ENCODE assay signal across 9 cellular contexts in the genomic region with DNA sequence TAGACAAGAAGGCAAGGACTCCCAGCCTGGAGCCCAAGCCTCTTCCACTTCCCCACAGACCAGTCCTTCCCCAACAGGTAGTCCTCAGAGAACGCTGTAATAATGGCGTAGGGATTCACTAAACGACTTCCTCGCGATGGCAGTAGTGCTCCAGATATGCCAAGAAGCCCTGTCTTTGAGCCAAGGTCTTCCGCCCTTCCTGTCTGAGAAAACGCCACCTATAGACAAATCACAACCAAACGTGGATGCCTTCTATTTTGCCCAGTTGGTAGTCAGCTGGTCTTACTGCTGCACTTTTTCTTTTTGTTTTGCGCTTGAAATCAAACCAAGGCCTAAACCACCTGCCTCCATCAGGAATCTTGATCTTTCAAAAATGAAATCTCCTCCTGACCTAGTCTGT.
A peak's percentile ranks its signal among the peaks of the same experiment; 100 is the strongest.
DNase-seq lines count a peak whose midpoint lies in the region; ATAC-seq and TF ChIP-seq lines count a peak whose summit lies in the region.
"Had no signal": no experiment of that assay in that cellular context is flagged by ENCODE, and none has a peak within 500 bp of the region (broad histone marks: within the 10 kb centered on the region; RNA-seq: fewer than 3 reads in every experiment).

No MANE protein-coding gene starts in this region.

- H3K4me3 ChIP-seq in HEK293 (ENCODE audit: low read depth, low read length) (peak overlapping the region; percentile 39), Peyer's patch (peak overlapping the region in 2 of 4 donors; percentile 37 to 66)

- TF ChIP-seq POLR2A in Peyer's patch (IDR thresholded peaks at IDR 0.05), result no peak

- no peaks in the 10 kb centered on the region for H3K9me3 Mint-ChIP-seq in activated CD4-positive, alpha-beta memory T cell treated with anti-CD3 and anti-CD28 coated beads, Interleukin-2, amount 10 ng/mL, durations not matched to agents 7 days and 5 days

- H3K9me3 ChIP-seq in HEK293 (ENCODE audit: control insufficient read depth, insufficient read depth, low read depth, low read length) (no peaks in the 10 kb centered on the region), Peyer's patch (no peaks in the 10 kb centered on the region)

- CTCF ChIA-PET in HEK293 (lab: Yijun Ruan, JAX), result interaction anchor here (0.6 to 2.2 kb wide), 18 partner anchors 12 to 1682 kb away, joined by 3 to 12 read pairs (median 3); no protein-coding TSS in a partner anchor
- CTCF ChIA-PET in activated CD4-positive, alpha-beta memory T cell treated with anti-CD3 and anti-CD28 coated beads, Interleukin-2, amount 10 ng/mL, durations not matched to agents 7 days and 5 days (lab: Charles Lee), result no interaction called here

- no peaks in the 10 kb centered on the region for H3K27me3 ChIP-seq in Peyer's patch

- H3K27ac ChIP-seq in HEK293 (ENCODE audit: extremely low read depth, low read depth, low read length) (peak overlapping the region; percentile 90), Peyer's patch (peak overlapping the region in 2 of 4 donors; percentile 74 to 80)

- H3K4me1 ChIP-seq in HEK293 (ENCODE audit: control insufficient read depth, insufficient read depth, low read length) (peaks cover 3% of the 10 kb centered on the region; the same call in 1 of the 2 replicates), Peyer's patch (no peaks in the 10 kb centered on the region)

- no peaks in the 10 kb centered on the region for H3K27me3 Mint-ChIP-seq in activated CD4-positive, alpha-beta memory T cell treated with anti-CD3 and anti-CD28 coated beads, Interleukin-2, amount 10 ng/mL, durations not matched to agents 7 days and 5 days
- H3K27me3 Mint-ChIP-seq: dendritic cell treated with granulocyte-macrophage colony-stimulating factor and Interleukin-4, amounts not matched to agents 40 ng/mL and 50 ng/mL, for 4 days had no signal

- POLR2A ChIA-PET in HEK293 (lab: Yijun Ruan, JAX), result interaction anchor here (1.0 to 2.1 kb wide), 2 partner anchors 16 to 36 kb away, joined by 3 to 11 read pairs; no protein-coding TSS in a partner anchor
- POLR2A ChIA-PET in activated CD4-positive, alpha-beta memory T cell treated with anti-CD3 and anti-CD28 coated beads, Interleukin-2, amount 10 ng/mL, durations not matched to agents 7 days and 5 days (lab: Charles Lee), result no interaction called here

- H3K4me1 Mint-ChIP-seq in activated CD4-positive, alpha-beta memory T cell treated with anti-CD3 and anti-CD28 coated beads, Interleukin-2, amount 10 ng/mL, durations not matched to agents 7 days and 5 days, result no peaks in the 10 kb centered on the region

- DNase-seq in DMS153 (lab: John Stamatoyannopoulos, UW) (peak; percentile 67), Peyer's patch (peak in 2 of 3 donors; percentile 68 to 91), left cardiac atrium (peak; percentile 56), NCI-H82 treated with DMSO at 0.1 percent for 48 hours (lab: John Stamatoyannopoulos, UW; ENCODE audit: unreplicated experiment) (no peak), NCI-H1436 treated with DMSO at 0.1 percent for 48 hours (lab: John Stamatoyannopoulos, UW) (no peak)
- no peak for DNase-seq in activated CD4-positive, alpha-beta memory T cell treated with anti-CD3 and anti-CD28 coated beads, Interleukin-2, amount 10 ng/mL, durations not matched to agents 7 days and 5 days

- ATAC-seq in left cardiac atrium (peak in 1 of 2 donors; percentile 92), HG03039 (IDR thresholded peaks at IDR 0.05; ENCODE audit: unreplicated experiment) (no peak)

- H3K36me3 Mint-ChIP-seq in activated CD4-positive, alpha-beta memory T cell treated with anti-CD3 and anti-CD28 coated beads, Interleukin-2, amount 10 ng/mL, durations not matched to agents 7 days and 5 days (ENCODE audit: low read depth), result peaks cover 31% of the 10 kb centered on the region

- no peak overlapping the region for H3K4me3 Mint-ChIP-seq in activated CD4-positive, alpha-beta memory T cell treated with anti-CD3 and anti-CD28 coated beads, Interleukin-2, amount 10 ng/mL, durations not matched to agents 7 days and 5 days
- H3K4me3 Mint-ChIP-seq: dendritic cell treated with granulocyte-macrophage colony-stimulating factor and Interleukin-4, amounts not matched to agents 40 ng/mL and 50 ng/mL, for 4 days had no signal

- intact Hi-C loops in left cardiac atrium (cut with DNase I), result no loop called here

- H3K36me3 ChIP-seq in HEK293 (ENCODE audit: control insufficient read depth in 2 of 2, insufficient read depth in 1 of 2, low read length in 2 of 2) (peaks cover 4 to 51% of the 10 kb centered on the region in 2 experiments; a peak in 2 of 3 replicates), Peyer's patch (no peaks in the 10 kb centered on the region)

- no peak overlapping the region for H3K27ac Mint-ChIP-seq in activated CD4-positive, alpha-beta memory T cell treated with anti-CD3 and anti-CD28 coated beads, Interleukin-2, amount 10 ng/mL, durations not matched to agents 7 days and 5 days
- H3K27ac Mint-ChIP-seq: dendritic cell treated with granulocyte-macrophage colony-stimulating factor and Interleukin-4, amounts not matched to agents 40 ng/mL and 50 ng/mL, for 4 days had no signal

- peak; percentile 93 for TF ChIP-seq CTCF in HEK293 (tag by site-specific recombination; IDR thresholded peaks at IDR 0.05)
- peak in 3 of 6 experiments; percentile 12 to 73 (median 20) for TF ChIP-seq CTCF in Peyer's patch (IDR thresholded peaks at IDR 0.05)

TF ChIP-seq in HEK293, 187 proteins besides CTCF, POLR2A, EP300 and RAD21:
- TF ChIP-seq ZNF549 (tag by site-specific recombination; IDR thresholded peaks at IDR 0.05) (no peak), ZFHX2 (tag by site-specific recombination; conservative IDR thresholded peaks at IDR 0.05) (no peak), HOXD13 (CRISPR knock-in tag; IDR thresholded peaks at IDR 0.05; ENCODE audit: borderline replicate concordance) (no peak), ZNF654 (tag by site-specific recombination; IDR thresholded peaks at IDR 0.05; ENCODE audit: low read depth) (peak; percentile 94), ZNF214 (tag by site-specific recombination; IDR thresholded peaks at IDR 0.05; ENCODE audit: borderline replicate concordance) (no peak), SCRT1 (tag by site-specific recombination; IDR thresholded peaks at IDR 0.05; ENCODE audit: borderline replicate concordance) (peak; percentile 87), ZXDB (tag by site-specific recombination; IDR thresholded peaks at IDR 0.05) (no peak; the same call in 1 of the 2 replicates), SCRT2 (tag by site-specific recombination; IDR thresholded peaks at IDR 0.05) (peak; percentile 87), ZNF266 (tag by site-specific recombination; IDR thresholded peaks at IDR 0.05; ENCODE audit: low read depth) (no peak), KLF8 (tag by site-specific recombination; IDR thresholded peaks at IDR 0.05) (0 out of 2 replicates have a peak, but pooled peaks have one; percentile 19), ZNF292 (tag by site-specific recombination; IDR thresholded peaks at IDR 0.05; ENCODE audit: borderline replicate concordance, low read depth) (no peak), BCL11B (tag by site-specific recombination; IDR thresholded peaks at IDR 0.05; ENCODE audit: low read depth) (no peak), ZBTB1 (tag by site-specific recombination; IDR thresholded peaks at IDR 0.05) (no peak), YY1 (tag by site-specific recombination; IDR thresholded peaks at IDR 0.05) (peak; percentile 45; the same call in 1 of the 2 replicates), KLF10 (tag by site-specific recombination; IDR thresholded peaks at IDR 0.05) (peak; percentile 25; the same call in 1 of the 2 replicates)
- TF ChIP-seq, protein P1, sequence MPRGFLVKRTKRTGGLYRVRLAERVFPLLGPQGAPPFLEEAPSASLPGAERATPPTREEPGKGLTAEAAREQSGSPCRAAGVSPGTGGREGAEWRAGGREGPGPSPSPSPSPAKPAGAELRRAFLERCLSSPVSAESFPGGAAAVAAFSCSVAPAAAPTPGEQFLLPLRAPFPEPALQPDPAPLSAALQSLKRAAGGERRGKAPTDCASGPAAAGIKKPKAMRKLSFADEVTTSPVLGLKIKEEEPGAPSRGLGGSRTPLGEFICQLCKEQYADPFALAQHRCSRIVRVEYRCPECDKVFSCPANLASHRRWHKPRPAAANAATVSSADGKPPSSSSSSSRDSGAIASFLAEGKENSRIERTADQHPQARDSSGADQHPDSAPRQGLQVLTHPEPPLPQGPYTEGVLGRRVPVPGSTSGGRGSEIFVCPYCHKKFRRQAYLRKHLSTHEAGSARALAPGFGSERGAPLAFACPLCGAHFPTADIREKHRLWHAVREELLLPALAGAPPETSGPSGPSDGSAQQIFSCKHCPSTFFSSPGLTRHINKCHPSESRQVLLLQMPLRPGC (tag by site-specific recombination; IDR thresholded peaks at IDR 0.05), result 0 out of 2 replicates have a peak, but pooled peaks have one; percentile 11

Comparison
In these comparisons a context has a peak if more than half of its experiments do, and no peak if none do; other contexts are left out.
1. DNase-seq: peak in DMS153 (single experiment), Peyer's patch (2 of 3) and left cardiac atrium (single experiment); none in activated CD4-positive, alpha-beta memory T cell treated with anti-CD3 and anti-CD28 coated beads, Interleukin-2, amount 10 ng/mL, durations not matched to agents 7 days and 5 days (single experiment), NCI-H82 treated with DMSO at 0.1 percent for 48 hours (single experiment) and NCI-H1436 treated with DMSO at 0.1 percent for 48 hours (single experiment).